In the genomic region with DNA sequence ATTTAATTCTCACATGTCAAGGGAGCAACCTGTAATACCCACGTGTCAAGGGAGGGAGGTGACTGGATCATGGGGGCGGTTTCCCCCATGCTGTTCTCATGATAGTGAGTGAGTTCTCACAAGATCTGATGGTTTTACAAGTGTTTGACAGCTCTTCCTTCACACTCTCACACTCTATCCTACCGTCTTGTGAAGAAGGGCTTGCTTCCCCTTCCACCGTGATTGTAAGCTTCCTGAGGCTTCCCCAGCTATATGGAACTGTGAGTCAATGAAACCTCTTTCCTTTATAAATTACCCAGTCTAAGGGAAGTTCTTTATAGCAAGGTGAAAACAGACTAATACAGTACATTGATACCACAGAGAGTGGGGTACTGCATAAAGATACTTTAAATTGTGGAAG, we compare ENCODE assay signal across 34 cellular contexts.
"Had no signal": no experiment of that assay in that cellular context is flagged by ENCODE, and none has a peak within 500 bp of the region (broad histone marks: within the 10 kb centered on the region; RNA-seq: fewer than 3 reads in every experiment).

No MANE protein-coding gene starts in this region.

- DNase-seq: Karpas-422, Kasumi-1, MG63, MM.1S, MV-4-11, NCI-H1048, NCI-H1092, NCI-H1092 treated with DMSO at 0.1 percent for 48 hours, NCI-H1105, NCI-H1105 treated with DMSO at 0.1 percent for 48 hours, NCI-H1417, NCI-H1417 treated with DMSO at 0.1 percent for 48 hours, NCI-H1436, NCI-H1436 treated with DMSO at 0.1 percent for 48 hours, NCI-H146, NCI-H1694, NCI-H1694 treated with DMSO at 0.1 percent for 48 hours, NCI-H187, NCI-H187 treated with DMSO at 0.1 percent for 48 hours, NCI-H1930, NCI-H2029, NCI-H2029 treated with DMSO at 0.1 percent for 48 hours, NCI-H2081 treated with DMSO at 0.1 percent for 48 hours, NCI-H2107, NCI-H2171, NCI-H2171 treated with DMSO at 0.1 percent for 48 hours, NCI-H2227 treated with DMSO at 0.1 percent for 48 hours, NCI-H226, NCI-H345, NCI-H446, NCI-H446 treated with DMSO at 0.1 percent for 48 hours, NCI-H510A, NCI-H510A treated with DMSO at 0.1 percent for 48 hours, NCI-H524 had no signal

- H3K36me3 ChIP-seq: MG63 had no signal

- H3K9me3 ChIP-seq: MG63 had no signal

- H3K4me3 ChIP-seq: MG63 had no signal
